Comparison of ENCODE assay signal across 19 cellular contexts in the genomic region with DNA sequence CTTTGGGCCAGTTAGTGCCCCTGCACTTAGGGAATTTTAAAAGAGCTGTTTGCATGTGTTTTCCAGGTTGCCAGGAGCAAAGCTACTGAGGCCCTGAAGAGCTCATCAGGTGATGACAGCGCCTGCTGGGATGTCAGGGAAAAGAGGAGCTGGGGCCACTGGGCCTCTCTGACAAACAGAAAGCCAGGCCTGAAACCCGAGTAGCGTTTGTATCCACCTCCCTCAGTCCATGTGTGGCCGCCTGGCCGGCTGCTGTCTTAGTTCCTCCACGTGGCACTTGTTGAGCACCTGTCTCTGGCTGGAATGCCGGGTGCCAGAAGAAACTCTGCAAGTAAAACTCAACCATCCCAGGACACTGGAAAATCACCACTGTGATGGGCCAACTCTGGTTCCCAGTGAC.
DNase-seq lines count a peak whose midpoint lies in the region; ATAC-seq lines count a peak whose summit lies in the region.
"Had no signal": no experiment of that assay in that cellular context is flagged by ENCODE, and none has a peak within 500 bp of the region (broad histone marks: within the 10 kb centered on the region; RNA-seq: fewer than 3 reads in every experiment).

No MANE protein-coding gene starts in this region.

- no peak overlapping the region for H3K27ac ChIP-seq in substantia nigra (ENCODE audit: low read depth, low read length, poor library complexity, severe bottlenecking)
- H3K27ac ChIP-seq: esophagus squamous epithelium, left lung had no signal

- intact Hi-C loops in left ventricle myocardium superior (cut with micrococcal nuclease) = no loop called here
- intact Hi-C loops in cardiac septum (cut with DNase I) = no loop called here

- DNase-seq in left ventricle myocardium superior (no peak), cardiac septum (ENCODE audit: low spot score) (no peak), NCI-H2196 treated with DMSO at 0.1 percent for 48 hours (lab: John Stamatoyannopoulos, UW; ENCODE audit: unreplicated experiment) (peak; percentile 60), iPS-NIHi11 (ENCODE audit: low spot score) (peak; percentile 61), substantia nigra (lab: John Stamatoyannopoulos, UW) (no peak), HuH-7 (ENCODE audit: low spot score) (no peak)
- DNase-seq: activated CD4-positive, alpha-beta T cell treated with anti-CD3 and anti-CD28 coated beads, Interleukin-2, amount 50 U/mL, for 4 hours; activated naive CD4-positive, alpha-beta T cell treated with anti-CD3 and anti-CD28 coated beads for 36 hours; activated T-cell treated with anti-CD3 and anti-CD28 coated beads for 4 hours; CD4-positive, CD25-positive, alpha-beta regulatory T cell; DMS 273 treated with DMSO at 0.1 percent for 48 hours; effector CD4-positive, alpha-beta T cell; esophagus squamous epithelium; KG1; left lung; mucosa of descending colon; nucleus accumbens; T-helper 1 cell had no signal

- ATAC-seq in left ventricle myocardium superior (peak; percentile 40), GM18868 (IDR thresholded peaks at IDR 0.05; ENCODE audit: unreplicated experiment) (no peak)
- ATAC-seq: left lung, mucosa of descending colon had no signal

Comparison
In these comparisons a context has a peak if more than half of its experiments do, and no peak if none do; other contexts are left out.
1. DNase-seq: peak in NCI-H2196 treated with DMSO at 0.1 percent for 48 hours (single experiment) and iPS-NIHi11 (single experiment); none in left ventricle myocardium superior (single experiment), cardiac septum (single experiment), substantia nigra (0 of 49) and HuH-7 (single experiment).